15 cellular contexts compared by ENCODE assay signal in the genomic region with DNA sequence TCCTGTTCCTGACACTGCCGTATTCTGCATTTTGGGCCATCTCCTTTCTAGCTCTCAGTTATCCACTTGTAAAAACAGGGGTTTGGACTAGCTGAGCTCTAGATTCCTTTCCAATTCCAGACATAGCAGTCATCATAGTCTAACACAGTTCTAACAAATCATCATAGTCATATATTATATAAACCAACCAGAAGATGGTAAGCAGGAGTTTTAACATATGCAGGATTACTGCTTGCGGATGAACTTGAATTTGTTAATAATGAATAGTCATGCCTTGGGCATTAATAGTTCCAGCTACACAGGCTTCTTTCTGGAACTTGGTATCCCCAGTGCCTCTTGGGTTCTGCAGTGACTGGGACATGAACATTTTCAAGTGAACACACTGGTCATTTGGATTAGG. TPM values are rescaled to one million over a fixed set of nuclear protein-coding genes. Genes with fewer than 3 reads are reported as not detected.
A peak's percentile ranks its signal among the peaks of the same experiment; 100 is the strongest.
DNase-seq lines count a peak whose midpoint lies in the region; ATAC-seq, FAIRE-seq and TF ChIP-seq lines count a peak whose summit lies in the region.
"Had no signal": no experiment of that assay in that cellular context is flagged by ENCODE, and none has a peak within 500 bp of the region (broad histone marks: within the 10 kb centered on the region; RNA-seq: fewer than 3 reads in every experiment).

No MANE protein-coding gene starts in this region.

- FAIRE-seq in A549 (lab: Jason Lieb, UNC) = no peak
- FAIRE-seq: TTC549 had no signal

- CTCF ChIA-PET in A549 (lab: Yijun Ruan, JAX) = interaction anchor here (1.3 kb wide), 1 partner anchor 21 kb away, joined by 3 read pairs; no protein-coding TSS in a partner anchor

- no peak for ATAC-seq in A549
- ATAC-seq in GM18867 (IDR thresholded peaks at IDR 0.05; ENCODE audit: unreplicated experiment) = no peak
- ATAC-seq in HG02938 (IDR thresholded peaks at IDR 0.05; ENCODE audit: unreplicated experiment) = no peak
- ATAC-seq: activated T-cell treated with anti-CD3 and anti-CD28 coated beads, Interleukin-2, amount 50 U/mL, for 72 hours had no signal

- H3K27ac ChIP-seq in A549 = 0 out of 6 replicates have a peak overlapping the region, but pooled peaks of 1 of the 2 experiments have one; percentile 26
- peak overlapping the region; percentile 90 for H3K27ac ChIP-seq in SJSA1
- H3K27ac ChIP-seq in osteoblast (ENCODE audit: low read depth, low read length) = peak overlapping the region; percentile 43

- WGBS in A549 (ENCODE audit: missing lambda C conversion rate) = 85% methylated on average over 2 of the region's 2 CpGs

- TF ChIP-seq CTCF in A549 (IDR thresholded peaks at IDR 0.05) (no peak), fibroblast of the aortic adventitia (IDR thresholded peaks at IDR 0.05; ENCODE audit: insufficient read depth, low read length) (no peak), osteoblast (IDR thresholded peaks at IDR 0.05; ENCODE audit: extremely low read depth, low read depth, low read length) (no peak)

- no peaks in the 10 kb centered on the region for H4K20me1 ChIP-seq in osteoblast (ENCODE audit: insufficient read depth, low read length)

- peaks cover 25% of the 10 kb centered on the region for H3K4me1 ChIP-seq in A549
- peaks cover 52% of the 10 kb centered on the region for H3K4me1 ChIP-seq in SJSA1 (replicated peaks)
- peaks cover 22% of the 10 kb centered on the region for H3K4me1 ChIP-seq in osteoblast (ENCODE audit: insufficient read depth, low read length)

- H3K4me2 ChIP-seq in A549 (peak overlapping the region; percentile 75), osteoblast (ENCODE audit: insufficient read depth, low read length) (no peak overlapping the region)
- H3K4me2 ChIP-seq: SK-N-SH had no signal

- TF ChIP-seq POLR2A in A549 (IDR thresholded peaks at IDR 0.05; ENCODE audit: low read length) = no peak

- no peak overlapping the region for H3K4me3 ChIP-seq in A549
- no peak overlapping the region for H3K4me3 ChIP-seq in SJSA1
- H3K4me3 ChIP-seq in fibroblast of the aortic adventitia (ENCODE audit: low read depth, low read length) = no peak overlapping the region
- H3K4me3 ChIP-seq in osteoblast (ENCODE audit: insufficient read depth, low read length) = no peak overlapping the region

- TF ChIP-seq EP300 in A549 (IDR thresholded peaks at IDR 0.05) = no peak

- H3K79me2 ChIP-seq in osteoblast (ENCODE audit: insufficient read depth, low read length) = no peaks in the 10 kb centered on the region

- no peak overlapping the region for H2AFZ ChIP-seq in osteoblast (ENCODE audit: low read length)

- no peak for DNase-seq in A549 (ENCODE audit: low read depth in 1 of 2, low spot score in 1 of 2)
- peak in 1 of 2 experiments; percentile 16 for DNase-seq in SJSA1 (ENCODE audit: low read depth in 1 of 2, low spot score in 2 of 2)
- DNase-seq in fibroblast of the aortic adventitia (ENCODE audit: low read depth) = peak; percentile 27
- DNase-seq in osteoblast (ENCODE audit: insufficient read length, low spot score, missing footprints) = no peak
- no peak for DNase-seq in NCI-H526 (lab: John Stamatoyannopoulos, UW)
- DNase-seq in NCI-H748 (lab: John Stamatoyannopoulos, UW; ENCODE audit: unreplicated experiment) = no peak
- DNase-seq: activated T-cell treated with anti-CD3 and anti-CD28 coated beads, Interleukin-2, amount 50 U/mL, for 72 hours; NCI-H146; NCI-H510A; SK-N-SH; stimulated activated CD4-positive, alpha-beta T cell treated with anti-CD3 and anti-CD28 coated beads, Interleukin-15, amount 100 ng/mL, for 24 hours had no signal

- H3K9me3 ChIP-seq in A549 = 0 out of 3 replicates have a peak, but pooled peaks cover 6% of the 10 kb centered on the region
- H3K9me3 ChIP-seq in SJSA1 (replicated peaks) = peaks cover 7% of the 10 kb centered on the region; the same call in 1 of the 2 replicates
- no peaks in the 10 kb centered on the region for H3K9me3 ChIP-seq in osteoblast (ENCODE audit: low read depth, low read length)
- H3K9me3 ChIP-seq: SK-N-SH had no signal

- H3K27me3 ChIP-seq in SJSA1 (replicated peaks) (no peaks in the 10 kb centered on the region), osteoblast (ENCODE audit: insufficient read depth, low read length) (no peaks in the 10 kb centered on the region)

- POLR2A ChIA-PET in A549 (lab: Yijun Ruan, JAX) = no interaction called here

- no peak for TF ChIP-seq RAD21 in A549 (conservative IDR thresholded peaks at IDR 0.05 in 1 of 2, IDR thresholded peaks at IDR 0.05 in 1 of 2)

- H3K36me3 ChIP-seq in SJSA1 = no peaks in the 10 kb centered on the region
- H3K36me3 ChIP-seq in osteoblast (ENCODE audit: insufficient read depth, low read length) = no peaks in the 10 kb centered on the region

TF ChIP-seq in A549, 52 proteins besides CTCF, POLR2A, EP300 and RAD21:
- TF ChIP-seq SMC3 (IDR thresholded peaks at IDR 0.05) = no peak
- TF ChIP-seq ZNF302 (CRISPR knock-in tag; IDR thresholded peaks at IDR 0.05) = no peak

RNA-seq across cellular contexts. Expression of a gene that starts 26.6 kb away (rescaled TPM):
- polyA plus RNA-seq in A549 (2011; rRNA removed) (0.11 and 0.18 TPM in 2 replicates), A549 (2017; fragmentation: RNase III; extraction: RNeasy Plus Mini Kit Qiagen cat#74134 plus additional on column Dnase treatment) (not detected in 3 replicates)
- polyA plus RNA-seq in A549 (2012; cell fraction: cytosol; rRNA removed) = not detected in 2 replicates
- 0.02 TPM in 1 of 2 replicates, not detected in the other for polyA plus RNA-seq in A549 (2012; cell fraction: nucleus; rRNA removed)
- polyA minus RNA-seq in A549 (2011; rRNA and poly(A)+ RNA removed) = 0.08 and 0.34 TPM in 2 replicates
- 2.1 and 2.3 TPM in 2 replicates for total RNA-seq in SJSA1 (2014; rRNA removed; shearing (Covaris generic))
- total RNA-seq in fibroblast of the aortic adventitia (ENCODE audit: low replicate concordance) (4.8 and 19.2 TPM in 2 replicates), osteoblast (1.2 and 1.4 TPM in 2 replicates)
- total RNA-seq: activated T-cell treated with anti-CD3 and anti-CD28 coated beads, Interleukin-2, amount 50 U/mL, for 72 hours; OCI-LY7 had no signal
- polyA plus RNA-seq: SK-N-SH had no signal
